ENCODE assay signal across 8 cellular contexts in the genomic region with DNA sequence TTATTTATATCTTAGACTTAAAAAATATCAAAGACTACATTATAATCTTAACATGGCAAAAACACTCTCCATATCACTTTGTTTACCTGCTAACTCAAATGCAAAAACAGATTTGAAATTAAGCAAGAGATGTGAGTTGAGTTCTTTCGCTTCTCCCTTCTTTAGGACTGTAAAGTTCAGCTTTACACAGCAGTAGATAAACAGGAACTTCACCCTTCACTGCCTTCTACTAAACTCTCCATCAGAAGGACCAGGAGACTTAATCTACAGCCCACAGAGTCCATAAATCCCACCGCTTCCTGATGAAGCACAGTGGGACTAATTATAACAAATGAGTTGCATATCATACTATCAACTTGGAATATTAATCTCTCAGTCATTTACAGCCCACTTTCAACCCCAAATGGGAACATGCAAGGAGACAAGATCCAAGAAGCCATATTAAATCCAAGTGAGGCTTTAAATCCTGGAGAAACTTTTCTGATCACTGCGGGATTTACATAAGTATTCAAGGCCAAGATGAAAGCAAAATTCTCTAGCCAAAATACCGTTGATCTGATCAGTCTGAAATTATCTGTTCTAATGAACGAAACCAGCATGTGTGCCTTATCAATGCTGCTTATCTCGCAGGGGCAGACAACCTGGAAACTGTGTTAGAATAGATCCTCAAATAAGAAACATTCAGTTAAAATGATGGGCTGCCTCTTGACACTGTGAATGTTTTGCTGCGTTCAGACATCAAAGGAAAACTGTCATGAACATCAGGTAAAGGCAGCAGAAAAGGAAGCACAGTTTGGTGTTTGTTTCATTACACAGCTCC. TPM values are rescaled to one million over a fixed set of nuclear protein-coding genes. Genes with fewer than 3 reads are reported as not detected.
DNase-seq lines count a peak whose midpoint lies in the region; ATAC-seq and TF ChIP-seq lines count a peak whose summit lies in the region.

No MANE protein-coding gene starts in this region.

- H3K4me3 ChIP-seq in heart left ventricle, result peak overlapping the region; percentile 62 to 98 (median 90)
- peak overlapping the region; percentile 92 for H3K4me3 ChIP-seq in SJCRH30
- H3K4me3 ChIP-seq in neutrophil (ENCODE audit: low read depth in 1 of 2, low read length in 1 of 2), result peak overlapping the region; percentile 77 to 81

- peaks cover 0 to 46% (median 20%) of the 10 kb centered on the region in 12 donors for H3K4me1 ChIP-seq in heart left ventricle
- H3K4me1 ChIP-seq in SJCRH30, result peaks cover 14% of the 10 kb centered on the region
- H3K4me1 ChIP-seq in neutrophil (ENCODE audit: control insufficient read depth in 1 of 2, insufficient read depth in 1 of 2, low read depth in 1 of 2, low read length in 1 of 2), result peaks cover 18 to 22% of the 10 kb centered on the region in 2 experiments

- H3K36me3 ChIP-seq in heart left ventricle (no peaks in the 10 kb centered on the region), SJCRH30 (no peaks in the 10 kb centered on the region), neutrophil (no peaks in the 10 kb centered on the region)

- POLR2A ChIA-PET in RWPE1 (lab: Yijun Ruan, JAX; ENCODE audit: low non-redundant PET), result no interaction called here

- 28 to 41% (median 30%) methylated on average over 7 of the region's 7 CpGs for WGBS in heart left ventricle, 4 donors

- DNase-seq in heart left ventricle, result no peak
- DNase-seq in left ventricle myocardium superior, result no peak
- DNase-seq in SJCRH30, result no peak
- DNase-seq in epidermal melanocyte (ENCODE audit: insufficient read length, low spot score), result peak; percentile 19
- DNase-seq in NCI-H2081 treated with DMSO at 0.1 percent for 48 hours (lab: John Stamatoyannopoulos, UW), result no peak
- no peak for DNase-seq in RWPE1 (ENCODE audit: low spot score)

- CTCF ChIA-PET in RWPE1 (lab: Yijun Ruan, JAX), result interaction anchor here (0.7 kb wide), 1 partner anchor 78 kb away, joined by 3 read pairs; no protein-coding TSS in a partner anchor

- TF ChIP-seq CTCF in heart left ventricle (IDR thresholded peaks at IDR 0.05) (no peak), neutrophil (IDR thresholded peaks at IDR 0.05) (no peak), RWPE1 (conservative IDR thresholded peaks at IDR 0.05; ENCODE audit: low read depth) (no peak)

- TF ChIP-seq POLR2A in heart left ventricle (IDR thresholded peaks at IDR 0.05), result no peak

- ATAC-seq in heart left ventricle, result no peak
- no peak for ATAC-seq in left ventricle myocardium superior
- ATAC-seq in HG02588 (IDR thresholded peaks at IDR 0.05; ENCODE audit: unreplicated experiment), result no peak

- no peaks in the 10 kb centered on the region for H3K27me3 ChIP-seq in heart left ventricle
- no peaks in the 10 kb centered on the region for H3K27me3 ChIP-seq in SJCRH30
- H3K27me3 ChIP-seq in neutrophil, result no peaks in the 10 kb centered on the region

- intact Hi-C loops in heart left ventricle (cut with DNase I) (loop anchor here in 1 of 10 donors (10.0 kb wide), 1 partner anchor 61 kb away; no protein-coding TSS in a partner anchor), left ventricle myocardium superior (cut with micrococcal nuclease) (no loop called here)

- H3K9me3 ChIP-seq in heart left ventricle, result no peaks in the 10 kb centered on the region
- H3K9me3 ChIP-seq in SJCRH30 (replicated peaks), result no peaks in the 10 kb centered on the region
- H3K9me3 ChIP-seq in neutrophil, result no peaks in the 10 kb centered on the region

- H3K27ac ChIP-seq in heart left ventricle (peak overlapping the region in 9 of 12 donors; percentile 68 to 95 (median 88)), SJCRH30 (no peak overlapping the region; the same call in 1 of the 2 replicates), neutrophil (peak overlapping the region; percentile 71), RWPE1 (no peak overlapping the region)

RNA-seq across cellular contexts. Expression of a gene that starts 1.6 kb away (rescaled TPM):
- total RNA-seq in heart left ventricle (100 to 1,000 TPM in 2 of 9 donors, 10 to 100 TPM in 7; 57.1 to 146 (median 84.8) TPM), left ventricle myocardium superior (59.1 TPM)
- polyA plus RNA-seq in heart left ventricle, result 10 to 100 TPM; 26.4 to 97.4 TPM
- 140 TPM in 2 replicates for total RNA-seq in SJCRH30 (2014; rRNA removed; shearing (Covaris generic))

RNA-seq across cellular contexts. Expression of a gene that starts 27.3 kb away (rescaled TPM):
- total RNA-seq in heart left ventricle (10 to 100 TPM; 35.2 to 74.3 (median 65.9) TPM), left ventricle myocardium superior (66.3 TPM)
- polyA plus RNA-seq in heart left ventricle, result 10 to 100 TPM; 10.9 to 53.8 TPM
- total RNA-seq in SJCRH30 (2014; rRNA removed; shearing (Covaris generic)), result 243 and 262 TPM in 2 replicates

RNA-seq across cellular contexts. Expression of a gene that starts 27.6 kb away (rescaled TPM):
- total RNA-seq in heart left ventricle (10 to 100 TPM; 20.8 to 39.1 (median 31.9) TPM), left ventricle myocardium superior (27.1 TPM)
- 10 to 100 TPM; 11.4 to 37.6 TPM for polyA plus RNA-seq in heart left ventricle
- 150 and 179 TPM in 2 replicates for total RNA-seq in SJCRH30 (2014; rRNA removed; shearing (Covaris generic))

Comparison
In these comparisons a context has a peak if more than half of its experiments do, and no peak if none do; other contexts are left out.
1. H3K27ac ChIP-seq: peak in heart left ventricle (9 of 12) and neutrophil (single experiment); none in SJCRH30 (single experiment) and RWPE1 (single experiment).
2. Peak in every context shown above with its lines, with median percentiles within 50 percentile points of each other: H3K4me3 ChIP-seq.